In genomic region chr2:105235388-105236059, GRCh38 we compare ENCODE assay signal across 8 cellular contexts. TPM values are rescaled to one million over a fixed set of nuclear protein-coding genes. Genes with fewer than 3 reads are reported as not detected.
DNase-seq lines count a peak whose midpoint lies in the region; ATAC-seq and TF ChIP-seq lines count a peak whose summit lies in the region.

No MANE protein-coding gene starts in this region.

- H3K4me1 ChIP-seq in ACC112 (ENCODE audit: control insufficient read depth, insufficient read depth, low read length, unreplicated experiment), result peaks cover 3% of the 10 kb centered on the region

- peak overlapping the region; percentile 81 for H2AFZ ChIP-seq in ACC112 (ENCODE audit: low read length, unreplicated experiment)

- TF ChIP-seq CTCF in dorsolateral prefrontal cortex (IDR thresholded peaks at IDR 0.05 in 54 of 56, conservative IDR thresholded peaks at IDR 0.05 in 2 of 56; ENCODE audit: low read depth in 1 of 56, partially characterized antibody in 56 of 56), result peak; percentile 37 to 86 (median 69)

- no peaks in the 10 kb centered on the region for H3K36me3 Mint-ChIP-seq in memory B cell

- DNase-seq in NCI-H526 treated with DMSO at 0.1 percent for 48 hours (lab: John Stamatoyannopoulos, UW) (peak; percentile 64), dorsolateral prefrontal cortex (peak; percentile 29 to 87 (median 71)), memory B cell (ENCODE audit: low spot score in 2 of 2) (peak; percentile 60 to 66)
- peak; percentile 21 to 34 for DNase-seq in activated CD4-positive, alpha-beta T cell treated with anti-CD3 and anti-CD28 coated beads, Interleukin-2, amount 50 U/mL, for 24 hours (ENCODE audit: low read depth in 1 of 2, low spot score in 1 of 2)
- DNase-seq in stimulated activated CD8-positive, alpha-beta memory T cell treated with anti-CD3 and anti-CD28 coated beads, Interleukin-15, amount 100 ng/mL, for 1 hour (ENCODE audit: low read depth), result peak; percentile 37

- H3K27ac Mint-ChIP-seq in memory B cell, result no peak overlapping the region

- no peak overlapping the region for H3K4me3 Mint-ChIP-seq in memory B cell

- no peaks in the 10 kb centered on the region for H3K9me3 Mint-ChIP-seq in memory B cell

- H3K27ac ChIP-seq in ACC112 (ENCODE audit: low read depth, low read length), result no peak overlapping the region
- H3K27ac ChIP-seq in dorsolateral prefrontal cortex, result peak overlapping the region in 4 of 59 donors; percentile 10 to 13 (median 12)

- intact Hi-C loops in dorsolateral prefrontal cortex (cut with DNase I), result loop anchor here (2.0 kb wide), 1 partner anchor 121 kb away; no protein-coding TSS in a partner anchor

- H3K27me3 Mint-ChIP-seq in memory B cell, result no peaks in the 10 kb centered on the region

- no peaks in the 10 kb centered on the region for H3K36me3 ChIP-seq in ACC112 (ENCODE audit: insufficient read depth, low read length)

- no peaks in the 10 kb centered on the region for H3K79me2 ChIP-seq in ACC112 (ENCODE audit: control insufficient read depth, insufficient read depth, low read length, unreplicated experiment)

- peak; percentile 72 for ATAC-seq in GM18519 (IDR thresholded peaks at IDR 0.05; ENCODE audit: low FRiP score, unreplicated experiment)
- ATAC-seq in HG03378 (IDR thresholded peaks at IDR 0.05; ENCODE audit: unreplicated experiment), result peak; percentile 74
- ATAC-seq in memory B cell (ENCODE audit: low read depth), result peak; percentile 80

- H3K4me3 ChIP-seq in ACC112 (ENCODE audit: low read depth, low read length), result peak overlapping the region; percentile 32; the same call in 1 of the 2 replicates
- no peak overlapping the region for H3K4me3 ChIP-seq in dorsolateral prefrontal cortex

- peaks cover 19% of the 10 kb centered on the region for H3K4me1 Mint-ChIP-seq in memory B cell

- H3K27me3 ChIP-seq in ACC112 (ENCODE audit: insufficient read depth, low read length) (peaks cover 13% of the 10 kb centered on the region), dorsolateral prefrontal cortex (no peaks in the 10 kb centered on the region)

RNA-seq across cellular contexts. Expression of gene GPR45, which starts 6.0 kb away (rescaled TPM):
- 1 to 10 TPM in 112 of 120 experiments, under 1 TPM in 5, not detected in 3; 0.46 to 5.7 (median 2.6) TPM for total RNA-seq in dorsolateral prefrontal cortex
